Comparison of ENCODE assay signal across 1 cellular context in the genomic region with DNA sequence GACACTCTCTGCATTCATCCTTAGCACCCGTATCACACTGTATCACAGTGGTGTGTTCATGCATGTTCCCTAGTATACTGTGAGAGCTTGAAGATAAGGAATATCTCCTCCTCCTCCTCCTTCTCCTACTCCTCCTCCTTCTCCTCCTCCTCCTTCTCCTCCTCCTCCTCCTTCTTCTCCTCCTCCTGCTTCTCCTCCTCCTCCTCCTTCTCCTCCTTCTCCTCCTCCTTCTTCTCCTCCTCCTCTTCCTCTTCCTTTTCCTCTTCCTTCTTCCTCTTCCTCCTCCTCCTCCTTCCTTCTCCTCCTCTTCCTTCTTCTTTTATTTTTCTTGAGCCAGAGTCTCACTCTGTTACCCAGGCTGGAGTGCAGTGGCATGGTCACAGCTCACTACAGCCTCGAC.
A peak's percentile ranks its signal among the peaks of the same experiment; 100 is the strongest.
TF ChIP-seq lines count a peak whose summit lies in the region.

No MANE protein-coding gene starts in this region.

TF ChIP-seq in K562, 482 proteins besides CTCF, POLR2A, EP300 and RAD21:
- no peak for TF ChIP-seq ELF1 (tag; IDR thresholded peaks at IDR 0.05)
- TF ChIP-seq XRCC5 (IDR thresholded peaks at IDR 0.05; ENCODE audit: low read depth, low read length), result no peak
- TF ChIP-seq ZNF263 (CRISPR knock-in tag; IDR thresholded peaks at IDR 0.05; ENCODE audit: borderline replicate concordance), result peak; percentile 72; the same call in 1 of the 2 replicates
- TF ChIP-seq, protein P1, sequence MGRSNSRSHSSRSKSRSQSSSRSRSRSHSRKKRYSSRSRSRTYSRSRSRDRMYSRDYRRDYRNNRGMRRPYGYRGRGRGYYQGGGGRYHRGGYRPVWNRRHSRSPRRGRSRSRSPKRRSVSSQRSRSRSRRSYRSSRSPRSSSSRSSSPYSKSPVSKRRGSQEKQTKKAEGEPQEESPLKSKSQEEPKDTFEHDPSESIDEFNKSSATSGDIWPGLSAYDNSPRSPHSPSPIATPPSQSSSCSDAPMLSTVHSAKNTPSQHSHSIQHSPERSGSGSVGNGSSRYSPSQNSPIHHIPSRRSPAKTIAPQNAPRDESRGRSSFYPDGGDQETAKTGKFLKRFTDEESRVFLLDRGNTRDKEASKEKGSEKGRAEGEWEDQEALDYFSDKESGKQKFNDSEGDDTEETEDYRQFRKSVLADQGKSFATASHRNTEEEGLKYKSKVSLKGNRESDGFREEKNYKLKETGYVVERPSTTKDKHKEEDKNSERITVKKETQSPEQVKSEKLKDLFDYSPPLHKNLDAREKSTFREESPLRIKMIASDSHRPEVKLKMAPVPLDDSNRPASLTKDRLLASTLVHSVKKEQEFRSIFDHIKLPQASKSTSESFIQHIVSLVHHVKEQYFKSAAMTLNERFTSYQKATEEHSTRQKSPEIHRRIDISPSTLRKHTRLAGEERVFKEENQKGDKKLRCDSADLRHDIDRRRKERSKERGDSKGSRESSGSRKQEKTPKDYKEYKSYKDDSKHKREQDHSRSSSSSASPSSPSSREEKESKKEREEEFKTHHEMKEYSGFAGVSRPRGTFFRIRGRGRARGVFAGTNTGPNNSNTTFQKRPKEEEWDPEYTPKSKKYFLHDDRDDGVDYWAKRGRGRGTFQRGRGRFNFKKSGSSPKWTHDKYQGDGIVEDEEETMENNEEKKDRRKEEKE (IDR thresholded peaks at IDR 0.05; ENCODE audit: borderline replicate concordance in 1 of 2, control insufficient read depth in 1 of 2, low read depth in 2 of 2, low read length in 1 of 2), result no peak
